31 cellular contexts compared by ENCODE assay signal in the genomic region with DNA sequence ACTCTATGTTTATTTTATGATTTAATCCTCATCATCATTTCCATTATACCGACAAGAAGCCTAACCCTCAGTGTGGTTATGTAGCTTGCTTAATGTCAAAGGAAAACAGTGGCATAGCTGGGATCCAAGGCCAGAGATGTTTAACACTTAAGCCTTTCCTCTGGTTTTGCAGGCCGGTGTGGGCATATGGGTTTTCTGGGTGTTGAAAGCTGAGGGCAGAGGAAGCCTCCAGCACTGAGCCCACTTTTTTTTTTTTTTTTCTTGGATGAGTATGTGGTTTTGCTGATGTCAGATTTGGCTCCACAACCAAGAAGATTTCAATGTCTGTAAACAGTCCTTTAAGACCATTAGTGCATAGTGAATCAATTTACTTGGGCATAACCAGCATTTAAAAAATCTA. TPM values are rescaled to one million over a fixed set of nuclear protein-coding genes. Genes with fewer than 3 reads are reported as not detected.
DNase-seq lines count a peak whose midpoint lies in the region; ATAC-seq and TF ChIP-seq lines count a peak whose summit lies in the region.
"Had no signal": no experiment of that assay in that cellular context is flagged by ENCODE, and none has a peak within 500 bp of the region (broad histone marks: within the 10 kb centered on the region; RNA-seq: fewer than 3 reads in every experiment).

No MANE protein-coding gene starts in this region.

- CTCF ChIA-PET in activated CD4-positive, alpha-beta memory T cell treated with anti-CD3 and anti-CD28 coated beads, Interleukin-2, amount 10 ng/mL, durations not matched to agents 7 days and 5 days (lab: Charles Lee): no interaction called here

- H3K9me3 Mint-ChIP-seq in activated CD4-positive, alpha-beta memory T cell treated with anti-CD3 and anti-CD28 coated beads, Interleukin-2, amount 10 ng/mL, durations not matched to agents 7 days and 5 days: no peaks in the 10 kb centered on the region
- H3K9me3 Mint-ChIP-seq: activated naive CD8-positive, alpha-beta T cell treated with anti-CD3 and anti-CD28 coated beads, Interleukin-2, amount 10 ng/mL, durations not matched to agents 7 days and 5 days; activated T-cell treated with anti-CD3 and anti-CD28 coated beads, Interleukin-2, amount 50 U/mL, for 24 hours had no signal

- H3K4me1 Mint-ChIP-seq in activated CD4-positive, alpha-beta memory T cell treated with anti-CD3 and anti-CD28 coated beads, Interleukin-2, amount 10 ng/mL, durations not matched to agents 7 days and 5 days: no peaks in the 10 kb centered on the region
- H3K4me1 Mint-ChIP-seq: activated naive CD8-positive, alpha-beta T cell treated with anti-CD3 and anti-CD28 coated beads, Interleukin-2, amount 10 ng/mL, durations not matched to agents 7 days and 5 days had no signal

- H3K27me3 Mint-ChIP-seq in activated CD4-positive, alpha-beta memory T cell treated with anti-CD3 and anti-CD28 coated beads, Interleukin-2, amount 10 ng/mL, durations not matched to agents 7 days and 5 days: peaks cover 14% of the 10 kb centered on the region

- ATAC-seq in sciatic nerve: peak; percentile 44
- ATAC-seq in GM21576 (IDR thresholded peaks at IDR 0.05; ENCODE audit: unreplicated experiment): no peak
- ATAC-seq: activated CD4-positive, alpha-beta T cell treated with anti-CD3 and anti-CD28 coated beads for 36 hours; natural killer cell treated with Interleukin-12 subunit alpha and Interleukin-12 subunit beta and Interleukin-15 and Interleukin-18, amount 100 ng/mL, for 72 hours; Panc1 had no signal

- H3K27ac Mint-ChIP-seq in activated CD4-positive, alpha-beta memory T cell treated with anti-CD3 and anti-CD28 coated beads, Interleukin-2, amount 10 ng/mL, durations not matched to agents 7 days and 5 days: no peak overlapping the region
- H3K27ac Mint-ChIP-seq: activated CD4-positive, alpha-beta T cell treated with anti-CD3 and anti-CD28 coated beads for 36 hours; activated naive CD8-positive, alpha-beta T cell treated with anti-CD3 and anti-CD28 coated beads, Interleukin-2, amount 10 ng/mL, durations not matched to agents 7 days and 5 days; activated T-cell treated with anti-CD3 and anti-CD28 coated beads, Interleukin-2, amount 50 U/mL, for 24 hours; natural killer cell treated with Interleukin-12 subunit alpha and Interleukin-12 subunit beta and Interleukin-15 and Interleukin-18, amount 100 ng/mL, for 72 hours had no signal

- TF ChIP-seq CTCF in fibroblast of mammary gland (conservative IDR thresholded peaks at IDR 0.05; ENCODE audit: control insufficient read depth, insufficient read depth, low read depth, low read length): no peak

- intact Hi-C loops in sciatic nerve (cut with DNase I): no loop called here

- POLR2A ChIA-PET in activated CD4-positive, alpha-beta memory T cell treated with anti-CD3 and anti-CD28 coated beads, Interleukin-2, amount 10 ng/mL, durations not matched to agents 7 days and 5 days (lab: Charles Lee): no interaction called here

- H3K4me3 Mint-ChIP-seq in activated CD4-positive, alpha-beta memory T cell treated with anti-CD3 and anti-CD28 coated beads, Interleukin-2, amount 10 ng/mL, durations not matched to agents 7 days and 5 days: no peak overlapping the region
- H3K4me3 Mint-ChIP-seq: activated CD4-positive, alpha-beta T cell treated with anti-CD3 and anti-CD28 coated beads for 36 hours; activated naive CD8-positive, alpha-beta T cell treated with anti-CD3 and anti-CD28 coated beads, Interleukin-2, amount 10 ng/mL, durations not matched to agents 7 days and 5 days; activated T-cell treated with anti-CD3 and anti-CD28 coated beads, Interleukin-2, amount 50 U/mL, for 24 hours; natural killer cell treated with Interleukin-12 subunit alpha and Interleukin-12 subunit beta and Interleukin-15 and Interleukin-18, amount 100 ng/mL, for 72 hours had no signal

- DNase-seq in DMS79 (lab: John Stamatoyannopoulos, UW) (peak; percentile 66), amniotic epithelial cell (ENCODE audit: low read depth) (peak; percentile 89), fibroblast of mammary gland (ENCODE audit: low read depth) (peak; percentile 45), sciatic nerve (ENCODE audit: low spot score) (no peak), SIG-M5 treated with dmso at 0.1 percent for 504 hours (lab: John Stamatoyannopoulos, UW; ENCODE audit: unreplicated experiment) (no peak)
- no peak for DNase-seq in stimulated activated CD4-positive, alpha-beta T cell treated with anti-CD3 and anti-CD28 coated beads, Interleukin-4, amount 100 ng/mL, for 24 hours
- DNase-seq in activated CD4-positive, alpha-beta memory T cell treated with anti-CD3 and anti-CD28 coated beads, Interleukin-2, amount 10 ng/mL, durations not matched to agents 7 days and 5 days: no peak
- DNase-seq: ACHN; activated CD4-positive, alpha-beta T cell treated with anti-CD3 and anti-CD28 coated beads for 36 hours; activated CD8-positive, alpha-beta memory T cell treated with anti-CD3 and anti-CD28 coated beads for 24 hours; activated gamma-delta T cell; activated naive CD8-positive, alpha-beta T cell treated with anti-CD3 and anti-CD28 coated beads, Interleukin-2, amount 10 ng/mL, durations not matched to agents 7 days and 5 days; activated T-cell treated with anti-CD3 and anti-CD28 coated beads, Interleukin-2, amount 50 U/mL, for 24 hours; DND-41; effector CD8-positive, alpha-beta T cell; glutamatergic neuron; GOT3; kidney; lower lobe of right lung; NCI-H1092 treated with DMSO at 0.1 percent for 48 hours; NCI-H187; NCI-H2171; NCI-H510A; SHP77 treated with DMSO at 0.1 percent for 48 hours; stimulated activated CD4-positive, alpha-beta T cell treated with anti-CD3 and anti-CD28 coated beads, Interleukin-2, amount 100 ng/mL, for 24 hours had no signal

- no peaks in the 10 kb centered on the region for H3K36me3 Mint-ChIP-seq in activated CD4-positive, alpha-beta memory T cell treated with anti-CD3 and anti-CD28 coated beads, Interleukin-2, amount 10 ng/mL, durations not matched to agents 7 days and 5 days (ENCODE audit: low read depth)
- H3K36me3 Mint-ChIP-seq: activated naive CD8-positive, alpha-beta T cell treated with anti-CD3 and anti-CD28 coated beads, Interleukin-2, amount 10 ng/mL, durations not matched to agents 7 days and 5 days; natural killer cell treated with Interleukin-12 subunit alpha and Interleukin-12 subunit beta and Interleukin-15 and Interleukin-18, amount 100 ng/mL, for 72 hours had no signal

- no peak overlapping the region for H3K4me3 ChIP-seq in fibroblast of mammary gland (ENCODE audit: control insufficient read depth, low read depth, low read length)
- H3K4me3 ChIP-seq: lower lobe of right lung, mucosa of descending colon, tibial nerve had no signal

RNA-seq across cellular contexts. Expression of gene LHCGR, which starts 41.3 kb away (rescaled TPM):
- 12.4 TPM for total RNA-seq in sciatic nerve
- not detected for total RNA-seq in activated CD4-positive, alpha-beta memory T cell treated with anti-CD3 and anti-CD28 coated beads, Interleukin-2, amount 10 ng/mL, durations not matched to agents 7 days and 5 days
- total RNA-seq: activated CD4-positive, alpha-beta T cell treated with anti-CD3 and anti-CD28 coated beads for 36 hours; activated naive CD8-positive, alpha-beta T cell treated with anti-CD3 and anti-CD28 coated beads, Interleukin-2, amount 10 ng/mL, durations not matched to agents 7 days and 5 days; kidney; mucosa of descending colon; natural killer cell treated with Interleukin-12 subunit alpha and Interleukin-12 subunit beta and Interleukin-15 and Interleukin-18, amount 100 ng/mL, for 72 hours; osteoblast had no signal

Comparison
In these comparisons a context has a peak if more than half of its experiments do, and no peak if none do; other contexts are left out.
1. DNase-seq: peak in DMS79 (single experiment), amniotic epithelial cell (single experiment) and fibroblast of mammary gland (single experiment); none in sciatic nerve (single experiment), SIG-M5 treated with dmso at 0.1 percent for 504 hours (single experiment), stimulated activated CD4-positive, alpha-beta T cell treated with anti-CD3 and anti-CD28 coated beads, Interleukin-4, amount 100 ng/mL, for 24 hours (single experiment) and activated CD4-positive, alpha-beta memory T cell treated with anti-CD3 and anti-CD28 coated beads, Interleukin-2, amount 10 ng/mL, durations not matched to agents 7 days and 5 days (single experiment).
2. RNA of gene LHCGR, which starts 41.3 kb away (total RNA-seq): 12.4 TPM in sciatic nerve (single experiment); not detected in activated CD4-positive, alpha-beta memory T cell treated with anti-CD3 and anti-CD28 coated beads, Interleukin-2, amount 10 ng/mL, durations not matched to agents 7 days and 5 days; every median in the first group is over 10 times any median in the second.